In the genomic region with DNA sequence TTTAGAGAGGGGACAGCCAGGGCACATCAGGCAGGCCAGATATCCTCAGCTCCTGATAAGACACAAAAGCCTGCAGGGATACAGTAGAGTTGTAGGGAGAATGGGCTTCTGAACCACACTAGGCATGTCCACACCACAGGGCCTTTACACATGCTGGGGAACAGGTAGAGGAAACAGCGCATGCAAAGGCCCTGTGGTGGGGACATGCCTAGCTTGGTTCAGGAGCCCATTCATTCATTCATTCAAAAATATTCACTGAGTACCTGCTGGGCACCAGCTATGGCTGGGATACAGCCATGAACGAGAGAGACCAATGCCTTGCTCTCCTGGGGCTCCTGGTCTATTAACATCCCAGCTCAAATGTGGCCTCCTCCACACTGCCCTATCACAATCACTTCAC, we compare ENCODE assay signal across 32 cellular contexts.
"Had no signal": no experiment of that assay in that cellular context is flagged by ENCODE, and none has a peak within 500 bp of the region (broad histone marks: within the 10 kb centered on the region; RNA-seq: fewer than 3 reads in every experiment).

No MANE protein-coding gene starts in this region.

- H3K4me3 ChIP-seq: ascending aorta, cardiac muscle cell, Peyer's patch, SJSA1 had no signal

- H3K27ac ChIP-seq: ascending aorta, cardiac muscle cell, Peyer's patch, SJSA1 had no signal

- H3K9me3 ChIP-seq: ascending aorta, Peyer's patch, SK-N-SH had no signal

- H3K4me2 ChIP-seq: SK-N-SH had no signal

- H3K27me3 Mint-ChIP-seq: activated T-helper 17 cell treated with anti-CD3 and anti-CD28 coated beads, Interleukin-2, amount 50 U/mL, for 72 hours; central memory CD8-positive, alpha-beta T cell had no signal

- H3K4me3 Mint-ChIP-seq: activated CD4-positive, alpha-beta T cell treated with anti-CD3 and anti-CD28 coated beads, Interleukin-2, amount 10 ng/mL, durations not matched to agents 24 days and 14 days; activated CD8-positive, alpha-beta T cell treated with anti-CD3 and anti-CD28 coated beads for 36 hours; activated naive CD4-positive, alpha-beta T cell treated with anti-CD3 and anti-CD28 coated beads for 36 hours; activated T-cell treated with anti-CD3 and anti-CD28 coated beads, Interleukin-2, amount 50 U/mL, for 72 hours; activated T-helper 17 cell treated with anti-CD3 and anti-CD28 coated beads, Interleukin-2, amount 50 U/mL, for 72 hours; central memory CD8-positive, alpha-beta T cell; T-helper 1 cell treated with Interleukin-12 subunit alpha and Interleukin-12 subunit beta and Interleukin-4 antibody, amounts not matched to agents 30 μg/mL and 1 μg/mL, for 36 hours; T-helper 2 cell treated with Interferon-gamma antibody and Interleukin-4, amounts not matched to agents 5 μg/mL and 100 μg/mL, for 36 hours had no signal

- H3K27ac Mint-ChIP-seq: activated CD4-positive, alpha-beta T cell treated with anti-CD3 and anti-CD28 coated beads, Interleukin-2, amount 10 ng/mL, durations not matched to agents 24 days and 14 days; activated CD8-positive, alpha-beta T cell treated with anti-CD3 and anti-CD28 coated beads for 36 hours; activated naive CD4-positive, alpha-beta T cell treated with anti-CD3 and anti-CD28 coated beads for 36 hours; activated naive CD4-positive, alpha-beta T cell treated with anti-CD3 and anti-CD28 coated beads, Interleukin-2, amount 50 U/mL, for 72 hours; activated T-cell treated with anti-CD3 and anti-CD28 coated beads, Interleukin-2, amount 50 U/mL, for 72 hours; activated T-helper 17 cell treated with anti-CD3 and anti-CD28 coated beads, Interleukin-2, amount 50 U/mL, for 72 hours; T-helper 1 cell treated with Interleukin-12 subunit alpha and Interleukin-12 subunit beta and Interleukin-4 antibody, amounts not matched to agents 30 μg/mL and 1 μg/mL, for 36 hours; T-helper 2 cell treated with Interferon-gamma antibody and Interleukin-4, amounts not matched to agents 5 μg/mL and 100 μg/mL, for 36 hours had no signal

- H3K9ac ChIP-seq: SK-N-SH had no signal

- H3K27me3 ChIP-seq: ascending aorta, cardiac muscle cell, Peyer's patch, SJSA1 had no signal

- FAIRE-seq: TTC549 had no signal

- ATAC-seq: activated CD8-positive, alpha-beta T cell treated with anti-CD3 and anti-CD28 coated beads for 36 hours; activated naive CD4-positive, alpha-beta T cell treated with anti-CD3 and anti-CD28 coated beads, Interleukin-2, amount 50 U/mL, for 72 hours; activated T-cell treated with anti-CD3 and anti-CD28 coated beads, Interleukin-2, amount 50 U/mL, for 72 hours; activated T-helper 17 cell treated with anti-CD3 and anti-CD28 coated beads, Interleukin-2, amount 50 U/mL, for 72 hours; PC-3 had no signal

- H3K36me3 Mint-ChIP-seq: activated naive CD4-positive, alpha-beta T cell treated with anti-CD3 and anti-CD28 coated beads, Interleukin-2, amount 50 U/mL, for 72 hours had no signal

- DNase-seq: activated CD4-positive, alpha-beta T cell treated with anti-CD3 and anti-CD28 coated beads, Interleukin-2, amount 10 ng/mL, durations not matched to agents 24 days and 14 days; activated CD4-positive, alpha-beta T cell treated with anti-CD3 and anti-CD28 coated beads, Interleukin-2, amount 50 U/mL, for 4 hours; activated CD8-positive, alpha-beta T cell treated with anti-CD3 and anti-CD28 coated beads for 36 hours; activated effector memory CD4-positive, alpha-beta T cell treated with anti-CD3 and anti-CD28 coated beads, Interleukin-2, amount 50 U/mL, for 16 hours; activated naive CD4-positive, alpha-beta T cell treated with anti-CD3 and anti-CD28 coated beads for 36 hours; activated T-cell treated with anti-CD3 and anti-CD28 coated beads, Interleukin-2, amount 50 U/mL, for 1 hour; activated T-cell treated with anti-CD3 and anti-CD28 coated beads, Interleukin-2, amount 50 U/mL, for 72 hours; amygdala; Kasumi-1; MM.1S; MV-4-11; NCI-H1092; NCI-H1436 treated with DMSO at 0.1 percent for 48 hours; NCI-H1694 treated with DMSO at 0.1 percent for 48 hours; NCI-H2029; NCI-H345; NCI-H524 treated with DMSO at 0.1 percent for 48 hours; NK-92 treated with Interleukin-12 subunit alpha and Interleukin-12 subunit beta, amount 100 ng/mL, for 24 hours; PC-3; Peyer's patch; RPMI8226; SHP77 treated with DMSO at 0.1 percent for 48 hours; SK-N-SH had no signal

- H3K9me3 Mint-ChIP-seq: activated CD4-positive, alpha-beta T cell treated with anti-CD3 and anti-CD28 coated beads, Interleukin-2, amount 10 ng/mL, durations not matched to agents 24 days and 14 days; activated CD8-positive, alpha-beta T cell treated with anti-CD3 and anti-CD28 coated beads for 36 hours; activated naive CD4-positive, alpha-beta T cell treated with anti-CD3 and anti-CD28 coated beads for 36 hours; activated naive CD4-positive, alpha-beta T cell treated with anti-CD3 and anti-CD28 coated beads, Interleukin-2, amount 50 U/mL, for 72 hours; activated T-cell treated with anti-CD3 and anti-CD28 coated beads, Interleukin-2, amount 50 U/mL, for 72 hours; activated T-helper 17 cell treated with anti-CD3 and anti-CD28 coated beads, Interleukin-2, amount 50 U/mL, for 72 hours; central memory CD8-positive, alpha-beta T cell; T-helper 1 cell treated with Interleukin-12 subunit alpha and Interleukin-12 subunit beta and Interleukin-4 antibody, amounts not matched to agents 30 μg/mL and 1 μg/mL, for 36 hours; T-helper 2 cell treated with Interferon-gamma antibody and Interleukin-4, amounts not matched to agents 5 μg/mL and 100 μg/mL, for 36 hours had no signal

- H3K36me3 ChIP-seq: ascending aorta, cardiac muscle cell, Peyer's patch had no signal
